ENCODE assay signal across 19 cellular contexts in the genomic region with DNA sequence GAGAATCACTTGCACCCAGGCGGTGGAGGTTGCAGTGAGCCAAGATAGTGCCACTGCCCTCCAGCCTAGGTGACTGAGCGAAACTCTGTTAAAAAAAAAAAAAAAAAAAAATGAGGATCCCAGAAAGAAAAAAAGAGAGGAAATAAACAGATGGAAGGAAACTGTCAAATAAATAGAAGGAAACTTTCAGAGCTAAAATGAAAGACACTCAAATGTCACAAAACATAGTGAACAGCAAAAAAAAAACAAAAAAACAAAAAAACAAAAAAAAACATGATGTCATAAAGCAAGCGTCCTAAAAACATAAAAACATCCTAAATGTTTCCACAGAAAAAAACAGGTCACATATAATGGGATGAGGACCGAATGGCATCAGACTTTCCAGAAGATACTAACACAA. TPM values are rescaled to one million over a fixed set of nuclear protein-coding genes. Genes with fewer than 3 reads are reported as not detected.
DNase-seq lines count a peak whose midpoint lies in the region; ATAC-seq and TF ChIP-seq lines count a peak whose summit lies in the region.
"Had no signal": no experiment of that assay in that cellular context is flagged by ENCODE, and none has a peak within 500 bp of the region (broad histone marks: within the 10 kb centered on the region; RNA-seq: fewer than 3 reads in every experiment).

No MANE protein-coding gene starts in this region.

- no peak overlapping the region for H3K4me3 Mint-ChIP-seq in activated T-helper 17 cell treated with anti-CD3 and anti-CD28 coated beads, Interleukin-2, amount 50 U/mL, for 72 hours
- H3K4me3 Mint-ChIP-seq in nephron progenitor cell, result peak overlapping the region; percentile 74
- no peak overlapping the region for H3K4me3 Mint-ChIP-seq in stimulated activated effector memory CD8-positive, alpha-beta T cell treated with anti-CD3 and anti-CD28 coated beads, Interleukin-12 subunit alpha, Interleukin-12 subunit beta, amount 100 ng/mL, for 72 hours
- H3K4me3 Mint-ChIP-seq: CD4-positive, alpha-beta T cell; H9 had no signal

- H3K9ac ChIP-seq in SK-N-SH, result no peak overlapping the region

- 80% methylated on average over 4 of the region's 4 CpGs for WGBS in right cardiac atrium
- WGBS in SK-N-SH (ENCODE audit: low lambda C conversion rate), result 88% methylated on average over 4 of the region's 4 CpGs

- peaks cover 18% of the 10 kb centered on the region; the same call in 1 of the 2 replicates for H4K20me1 ChIP-seq in SK-N-SH (ENCODE audit: insufficient read depth)

- peaks cover 70% of the 10 kb centered on the region for H3K79me2 ChIP-seq in SK-N-SH (ENCODE audit: insufficient read depth)

- peak overlapping the region; percentile 50 for H3K27ac Mint-ChIP-seq in activated T-helper 17 cell treated with anti-CD3 and anti-CD28 coated beads, Interleukin-2, amount 50 U/mL, for 72 hours
- H3K27ac Mint-ChIP-seq in nephron progenitor cell, result peak overlapping the region; percentile 99
- peak overlapping the region; percentile 48 for H3K27ac Mint-ChIP-seq in stimulated activated effector memory CD8-positive, alpha-beta T cell treated with anti-CD3 and anti-CD28 coated beads, Interleukin-12 subunit alpha, Interleukin-12 subunit beta, amount 100 ng/mL, for 72 hours
- H3K27ac Mint-ChIP-seq: CD4-positive, alpha-beta T cell had no signal

- H3K27me3 Mint-ChIP-seq in activated T-helper 17 cell treated with anti-CD3 and anti-CD28 coated beads, Interleukin-2, amount 50 U/mL, for 72 hours, result no peaks in the 10 kb centered on the region
- H3K27me3 Mint-ChIP-seq in nephron progenitor cell (ENCODE audit: low read depth, poor library complexity), result no peaks in the 10 kb centered on the region
- H3K27me3 Mint-ChIP-seq: CD4-positive, alpha-beta T cell had no signal

- no peaks in the 10 kb centered on the region for H3F3A ChIP-seq in SK-N-SH (replicated peaks; ENCODE audit: insufficient read depth)

- H3K9me3 ChIP-seq in cardiac muscle cell (ENCODE audit: low read depth) (no peaks in the 10 kb centered on the region), right cardiac atrium (ENCODE audit: control insufficient read depth, low read length) (no peaks in the 10 kb centered on the region), SK-N-SH (no peaks in the 10 kb centered on the region)
- H3K9me3 ChIP-seq: Caco-2, SJCRH30 had no signal

- TF ChIP-seq RAD21 in SK-N-SH (IDR thresholded peaks at IDR 0.05; ENCODE audit: low read length), result no peak

- no peak overlapping the region for H3K4me2 ChIP-seq in SK-N-SH

- POLR2A ChIA-PET in SK-N-SH (lab: Yijun Ruan, JAX), result no interaction called here

- no peaks in the 10 kb centered on the region for H3K9me2 ChIP-seq in SK-N-SH

- H3K4me3 ChIP-seq in cardiac muscle cell, result no peak overlapping the region
- no peak overlapping the region for H3K4me3 ChIP-seq in right cardiac atrium (ENCODE audit: low read length)
- no peak overlapping the region for H3K4me3 ChIP-seq in SK-N-SH (ENCODE audit: low read depth in 2 of 2, low read length in 1 of 2)
- H3K4me3 ChIP-seq: SJCRH30 had no signal

- intact Hi-C loops in right cardiac atrium (cut with DNase I), result no loop called here

- TF ChIP-seq CTCF in cardiac muscle cell (IDR thresholded peaks at IDR 0.05; ENCODE audit: low read depth, low read length) (no peak), nephron progenitor cell (IDR thresholded peaks at IDR 0.05) (no peak), SK-N-SH (IDR thresholded peaks at IDR 0.05) (no peak)

- no peak for DNase-seq in cardiac muscle cell (ENCODE audit: low read depth in 1 of 2, low spot score in 1 of 2)
- no peak for DNase-seq in right cardiac atrium
- no peak for DNase-seq in nephron progenitor cell
- DNase-seq in stimulated activated effector memory CD8-positive, alpha-beta T cell treated with anti-CD3 and anti-CD28 coated beads, Interleukin-12 subunit alpha, Interleukin-12 subunit beta, amount 100 ng/mL, for 72 hours (ENCODE audit: low spot score in 2 of 2), result no peak
- DNase-seq in NCI-H774 (lab: John Stamatoyannopoulos, UW), result no peak
- DNase-seq in midbrain (lab: John Stamatoyannopoulos, UW), result no peak
- no peak for DNase-seq in SK-N-SH
- DNase-seq: Caco-2; CD4-positive, alpha-beta T cell; H9; NCI-H1092 treated with DMSO at 0.1 percent for 48 hours; NCI-H146; NCI-H2081 treated with DMSO at 0.1 percent for 48 hours; NCI-H446 treated with DMSO at 0.1 percent for 48 hours; NCI-H82; PC-3; SJCRH30 had no signal

- peaks cover 4% of the 10 kb centered on the region for H3K4me1 Mint-ChIP-seq in activated T-helper 17 cell treated with anti-CD3 and anti-CD28 coated beads, Interleukin-2, amount 50 U/mL, for 72 hours
- peaks cover 67% of the 10 kb centered on the region for H3K4me1 Mint-ChIP-seq in nephron progenitor cell
- H3K4me1 Mint-ChIP-seq in stimulated activated effector memory CD8-positive, alpha-beta T cell treated with anti-CD3 and anti-CD28 coated beads, Interleukin-12 subunit alpha, Interleukin-12 subunit beta, amount 100 ng/mL, for 72 hours, result peaks cover 21% of the 10 kb centered on the region

- H3K27ac ChIP-seq in cardiac muscle cell, result peak overlapping the region; percentile 82
- H3K27ac ChIP-seq in right cardiac atrium (ENCODE audit: low read length), result no peak overlapping the region
- peak overlapping the region in 1 of 2 experiments; percentile 39; a peak in 1 of 4 replicates for H3K27ac ChIP-seq in SK-N-SH (ENCODE audit: low read depth in 2 of 2, low read length in 1 of 2)
- H3K27ac ChIP-seq: 22Rv1, SJCRH30 had no signal

- ATAC-seq in right cardiac atrium, result no peak
- no peak for ATAC-seq in activated T-helper 17 cell treated with anti-CD3 and anti-CD28 coated beads, Interleukin-2, amount 50 U/mL, for 72 hours (replicated peaks)
- no peak for ATAC-seq in stimulated activated effector memory CD8-positive, alpha-beta T cell treated with anti-CD3 and anti-CD28 coated beads, Interleukin-12 subunit alpha, Interleukin-12 subunit beta, amount 100 ng/mL, for 72 hours
- ATAC-seq: PC-3 had no signal

- H3K36me3 ChIP-seq in cardiac muscle cell, result peaks cover 5% of the 10 kb centered on the region
- H3K36me3 ChIP-seq in SK-N-SH (replicated peaks in 1 of 2; ENCODE audit: control insufficient read depth in 1 of 2, insufficient read depth in 2 of 2, low read length in 1 of 2), result peaks cover 14 to 33% of the 10 kb centered on the region in 2 experiments

- H3K36me3 Mint-ChIP-seq in activated T-helper 17 cell treated with anti-CD3 and anti-CD28 coated beads, Interleukin-2, amount 50 U/mL, for 72 hours (ENCODE audit: low read depth), result peaks cover 85% of the 10 kb centered on the region
- H3K36me3 Mint-ChIP-seq in nephron progenitor cell (ENCODE audit: low read depth), result peaks cover 49% of the 10 kb centered on the region
- peaks cover 87% of the 10 kb centered on the region for H3K36me3 Mint-ChIP-seq in stimulated activated effector memory CD8-positive, alpha-beta T cell treated with anti-CD3 and anti-CD28 coated beads, Interleukin-12 subunit alpha, Interleukin-12 subunit beta, amount 100 ng/mL, for 72 hours

- no peaks in the 10 kb centered on the region for H3K9me3 Mint-ChIP-seq in activated T-helper 17 cell treated with anti-CD3 and anti-CD28 coated beads, Interleukin-2, amount 50 U/mL, for 72 hours
- no peaks in the 10 kb centered on the region for H3K9me3 Mint-ChIP-seq in nephron progenitor cell
- H3K9me3 Mint-ChIP-seq in stimulated activated effector memory CD8-positive, alpha-beta T cell treated with anti-CD3 and anti-CD28 coated beads, Interleukin-12 subunit alpha, Interleukin-12 subunit beta, amount 100 ng/mL, for 72 hours, result no peaks in the 10 kb centered on the region
- H3K9me3 Mint-ChIP-seq: CD4-positive, alpha-beta T cell; H9 had no signal

- CTCF ChIA-PET in SK-N-SH (lab: Yijun Ruan, JAX), result interaction anchor here (0.8 kb wide), 1 partner anchor 47 kb away, joined by 3 read pairs; no protein-coding TSS in a partner anchor

- H2AFZ ChIP-seq in SK-N-SH (ENCODE audit: low read depth), result no peak overlapping the region

- H3K27me3 ChIP-seq in cardiac muscle cell (no peaks in the 10 kb centered on the region), right cardiac atrium (ENCODE audit: control insufficient read depth, insufficient read depth) (no peaks in the 10 kb centered on the region), SK-N-SH (ENCODE audit: insufficient read depth) (no peaks in the 10 kb centered on the region)
- H3K27me3 ChIP-seq: SJCRH30 had no signal

- H3K4me1 ChIP-seq in cardiac muscle cell (ENCODE audit: low read depth), result peaks cover 34% of the 10 kb centered on the region
- H3K4me1 ChIP-seq in right cardiac atrium (ENCODE audit: control insufficient read depth, insufficient read depth, low read length), result peaks cover 7% of the 10 kb centered on the region
- H3K4me1 ChIP-seq in SK-N-SH (ENCODE audit: control insufficient read depth in 1 of 2, insufficient read depth in 2 of 2, low read depth in 1 of 2, low read length in 1 of 2), result peaks cover 7% of the 10 kb centered on the region in 2 experiments; a peak in 2 of 4 replicates
- H3K4me1 ChIP-seq: Caco-2, SJCRH30 had no signal

- no peak for TF ChIP-seq EP300 in SK-N-SH (IDR thresholded peaks at IDR 0.05; ENCODE audit: borderline replicate concordance in 1 of 2, low read depth in 1 of 2, low read length in 1 of 2)

TF ChIP-seq in SK-N-SH, 30 proteins besides CTCF, POLR2A, EP300 and RAD21 (continues in another document):
- TF ChIP-seq, protein P1, sequence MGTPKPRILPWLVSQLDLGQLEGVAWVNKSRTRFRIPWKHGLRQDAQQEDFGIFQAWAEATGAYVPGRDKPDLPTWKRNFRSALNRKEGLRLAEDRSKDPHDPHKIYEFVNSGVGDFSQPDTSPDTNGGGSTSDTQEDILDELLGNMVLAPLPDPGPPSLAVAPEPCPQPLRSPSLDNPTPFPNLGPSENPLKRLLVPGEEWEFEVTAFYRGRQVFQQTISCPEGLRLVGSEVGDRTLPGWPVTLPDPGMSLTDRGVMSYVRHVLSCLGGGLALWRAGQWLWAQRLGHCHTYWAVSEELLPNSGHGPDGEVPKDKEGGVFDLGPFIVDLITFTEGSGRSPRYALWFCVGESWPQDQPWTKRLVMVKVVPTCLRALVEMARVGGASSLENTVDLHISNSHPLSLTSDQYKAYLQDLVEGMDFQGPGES (IDR thresholded peaks at IDR 0.05; ENCODE audit: low read depth, low read length), result no peak
- no peak for TF ChIP-seq TAF1 (IDR thresholded peaks at IDR 0.05; ENCODE audit: borderline replicate concordance, low read depth, low read length)
- no peak for TF ChIP-seq FOSL2 (IDR thresholded peaks at IDR 0.05; ENCODE audit: borderline replicate concordance, low read depth)
- no peak for TF ChIP-seq SMC3 (IDR thresholded peaks at IDR 0.05; ENCODE audit: low read depth, low read length)
- TF ChIP-seq RXRA (IDR thresholded peaks at IDR 0.05; ENCODE audit: borderline replicate concordance, low read depth), result no peak
- no peak for TF ChIP-seq MXI1 (IDR thresholded peaks at IDR 0.05; ENCODE audit: low read depth, low read length)

RNA-seq across cellular contexts. Expression of a gene that starts 15.0 kb away (rescaled TPM):
- total RNA-seq in cardiac muscle cell, result 46.9 and 54.1 TPM in 2 replicates
- polyA plus RNA-seq in cardiac muscle cell, result 25.7 and 31.1 TPM in 2 replicates
- 10 to 100 TPM; 62.5 to 67.3 (median 65.5) TPM for total RNA-seq in right cardiac atrium
- 34.8 TPM for polyA plus RNA-seq in right cardiac atrium
- 10 to 100 TPM; 31.3 to 51.8 TPM for total RNA-seq in activated T-helper 17 cell treated with anti-CD3 and anti-CD28 coated beads, Interleukin-2, amount 50 U/mL, for 72 hours
- 12.7 and 19.0 TPM in 2 replicates for polyA plus RNA-seq in SK-N-SH (2012; rRNA removed)
- polyA plus RNA-seq in SK-N-SH (2012; cell fraction: cytosol; rRNA removed), result 7.9 and 13.5 TPM in 2 replicates
- polyA plus RNA-seq in SK-N-SH (2012; cell fraction: nucleus; rRNA removed), result 31.0 and 38.9 TPM in 2 replicates

Comparison
In these comparisons a context has a peak if more than half of its experiments do, and no peak if none do; other contexts are left out.
1. H3K27ac Mint-ChIP-seq: peak in every context shown above with its lines; median percentile 99 in nephron progenitor cell; 50 in activated T-helper 17 cell treated with anti-CD3 and anti-CD28 coated beads, Interleukin-2, amount 50 U/mL, for 72 hours; 48 in stimulated activated effector memory CD8-positive, alpha-beta T cell treated with anti-CD3 and anti-CD28 coated beads, Interleukin-12 subunit alpha, Interleukin-12 subunit beta, amount 100 ng/mL, for 72 hours.